Comparison of ENCODE assay signal across 11 cellular contexts in the genomic region with DNA sequence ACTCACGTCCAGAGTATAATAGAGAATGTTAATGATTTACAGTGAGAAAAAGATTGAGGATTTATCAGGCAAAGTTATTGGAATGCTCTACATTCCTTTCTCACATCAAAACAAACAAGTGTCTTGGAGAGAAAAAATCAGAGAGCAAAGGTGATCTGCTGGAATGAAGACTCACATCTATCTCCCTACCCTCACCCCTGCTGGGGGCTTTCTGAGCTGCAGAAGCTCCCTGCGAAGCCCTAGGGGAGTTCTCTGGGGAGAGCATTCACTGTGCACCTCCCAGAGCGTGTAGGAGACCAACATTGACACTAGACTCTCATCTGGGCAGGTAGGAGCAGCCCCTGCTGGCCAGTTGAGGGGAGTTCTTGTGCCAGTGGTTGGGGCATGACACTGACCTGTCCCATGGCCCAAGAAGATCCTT.
DNase-seq lines count a peak whose midpoint lies in the region; ATAC-seq, FAIRE-seq and TF ChIP-seq lines count a peak whose summit lies in the region.
"Had no signal": no experiment of that assay in that cellular context is flagged by ENCODE, and none has a peak within 500 bp of the region (broad histone marks: within the 10 kb centered on the region; RNA-seq: fewer than 3 reads in every experiment).

No MANE protein-coding gene starts in this region.

- H3K27me3 Mint-ChIP-seq in natural killer cell treated with Interleukin-12 subunit alpha and Interleukin-12 subunit beta and Interleukin-15 and Interleukin-18, amount 100 ng/mL, for 72 hours = no peaks in the 10 kb centered on the region
- H3K27me3 Mint-ChIP-seq: activated CD8-positive, alpha-beta memory T cell treated with anti-CD3 and anti-CD28 coated beads, Interleukin-2, amount 10 ng/mL, durations not matched to agents 7 days and 5 days had no signal

- H3K4me1 Mint-ChIP-seq in natural killer cell treated with Interleukin-12 subunit alpha and Interleukin-12 subunit beta and Interleukin-15 and Interleukin-18, amount 100 ng/mL, for 72 hours (ENCODE audit: low read depth in 2 of 2) = no peaks in the 10 kb centered on the region
- H3K4me1 Mint-ChIP-seq: activated CD8-positive, alpha-beta memory T cell treated with anti-CD3 and anti-CD28 coated beads, Interleukin-2, amount 10 ng/mL, durations not matched to agents 7 days and 5 days had no signal

- H3K27ac ChIP-seq in VCaP = no peak overlapping the region

- H3K36me3 Mint-ChIP-seq in natural killer cell treated with Interleukin-12 subunit alpha and Interleukin-12 subunit beta and Interleukin-15 and Interleukin-18, amount 100 ng/mL, for 72 hours = no peaks in the 10 kb centered on the region
- H3K36me3 Mint-ChIP-seq: activated CD8-positive, alpha-beta memory T cell treated with anti-CD3 and anti-CD28 coated beads, Interleukin-2, amount 10 ng/mL, durations not matched to agents 7 days and 5 days had no signal

- peaks cover 3% of the 10 kb centered on the region for H3K9me3 Mint-ChIP-seq in natural killer cell treated with Interleukin-12 subunit alpha and Interleukin-12 subunit beta and Interleukin-15 and Interleukin-18, amount 100 ng/mL, for 72 hours

- no peak for FAIRE-seq in urothelium cell line (lab: Jason Lieb, UNC)

- no peak overlapping the region for H3K4me3 Mint-ChIP-seq in natural killer cell treated with Interleukin-12 subunit alpha and Interleukin-12 subunit beta and Interleukin-15 and Interleukin-18, amount 100 ng/mL, for 72 hours
- H3K4me3 Mint-ChIP-seq: activated CD8-positive, alpha-beta memory T cell treated with anti-CD3 and anti-CD28 coated beads, Interleukin-2, amount 10 ng/mL, durations not matched to agents 7 days and 5 days had no signal

- DNase-seq in urothelium cell line (ENCODE audit: low spot score) = peak; percentile 28
- DNase-seq in natural killer cell treated with Interleukin-12 subunit alpha and Interleukin-12 subunit beta and Interleukin-15 and Interleukin-18, amount 100 ng/mL, for 72 hours (ENCODE audit: low spot score) = no peak
- no peak for DNase-seq in NCI-H510A treated with DMSO at 0.1 percent for 48 hours (lab: John Stamatoyannopoulos, UW)
- DNase-seq: activated CD8-positive, alpha-beta memory T cell treated with anti-CD3 and anti-CD28 coated beads, Interleukin-2, amount 10 ng/mL, durations not matched to agents 7 days and 5 days; NCI-H146; stimulated activated CD4-positive, alpha-beta T cell treated with anti-CD3 and anti-CD28 coated beads, Interleukin-15, amount 100 ng/mL, for 24 hours; substantia nigra had no signal

- ATAC-seq in GM18867 (IDR thresholded peaks at IDR 0.05; ENCODE audit: unreplicated experiment) (peak; percentile 72), HG02852 (IDR thresholded peaks at IDR 0.05; ENCODE audit: unreplicated experiment) (peak; percentile 57), esophagus mucosa (no peak)
- ATAC-seq in natural killer cell treated with Interleukin-12 subunit alpha and Interleukin-12 subunit beta and Interleukin-15 and Interleukin-18, amount 100 ng/mL, for 72 hours = no peak
- ATAC-seq: activated CD8-positive, alpha-beta memory T cell treated with anti-CD3 and anti-CD28 coated beads, Interleukin-2, amount 10 ng/mL, durations not matched to agents 7 days and 5 days had no signal

- TF ChIP-seq CTCF in VCaP (conservative IDR thresholded peaks at IDR 0.05) = 0 out of 2 replicates have a peak, but pooled peaks have one; percentile 19

- H3K27ac Mint-ChIP-seq in natural killer cell treated with Interleukin-12 subunit alpha and Interleukin-12 subunit beta and Interleukin-15 and Interleukin-18, amount 100 ng/mL, for 72 hours = no peak overlapping the region
- H3K27ac Mint-ChIP-seq: activated CD8-positive, alpha-beta memory T cell treated with anti-CD3 and anti-CD28 coated beads, Interleukin-2, amount 10 ng/mL, durations not matched to agents 7 days and 5 days had no signal

Comparison
In these comparisons a context has a peak if more than half of its experiments do, and no peak if none do; other contexts are left out.
1. ATAC-seq: peak in GM18867 (single experiment) and HG02852 (single experiment); none in esophagus mucosa (single experiment) and natural killer cell treated with Interleukin-12 subunit alpha and Interleukin-12 subunit beta and Interleukin-15 and Interleukin-18, amount 100 ng/mL, for 72 hours (0 of 2).